ENCODE assay signal across 8 cellular contexts in genomic region chr17:5437721-5438317, GRCh38. TPM values are rescaled to one million over a fixed set of nuclear protein-coding genes. Genes with fewer than 3 reads are reported as not detected.
DNase-seq lines count a peak whose midpoint lies in the region; ATAC-seq and TF ChIP-seq lines count a peak whose summit lies in the region.

No MANE protein-coding gene starts in this region.

- H3F3A ChIP-seq in MM.1S (ENCODE audit: insufficient read depth, low read length) = peaks cover 10% of the 10 kb centered on the region

- no CpG with 5 or more reads among the region's 5 CpGs for WGBS in neuronal stem cell (ENCODE audit: extremely low coverage in 2 of 2, insufficient read length in 2 of 2, insufficient replicate concordance in 1 of 2), 2 donors

- H3K4ac ChIP-seq in neuronal stem cell (ENCODE audit: low read length) = no peak overlapping the region

- H3K4me1 ChIP-seq in MM.1S (ENCODE audit: low read length) = peaks cover 10% of the 10 kb centered on the region
- peaks cover 1 to 8% of the 10 kb centered on the region in 2 donors for H3K4me1 ChIP-seq in neuronal stem cell (ENCODE audit: control insufficient read depth in 2 of 2, insufficient read depth in 1 of 2, low read depth in 1 of 2, low read length in 2 of 2)

- no peak for ATAC-seq in natural killer cell treated with Interleukin-12 subunit alpha and Interleukin-12 subunit beta and Interleukin-15 and Interleukin-18, amount 100 ng/mL, for 72 hours
- ATAC-seq in GM19397 (IDR thresholded peaks at IDR 0.05; ENCODE audit: unreplicated experiment) = no peak
- ATAC-seq in HG03159 (IDR thresholded peaks at IDR 0.05; ENCODE audit: unreplicated experiment) = no peak

- H2BK15ac ChIP-seq in neuronal stem cell (ENCODE audit: low read length) = no peak overlapping the region

- H3K4me3 Mint-ChIP-seq in natural killer cell treated with Interleukin-12 subunit alpha and Interleukin-12 subunit beta and Interleukin-15 and Interleukin-18, amount 100 ng/mL, for 72 hours = peak overlapping the region; percentile 93

- no peak overlapping the region for H2AFZ ChIP-seq in MM.1S (ENCODE audit: low read length)
- H2AFZ ChIP-seq in neuronal stem cell (ENCODE audit: low read length) = no peak overlapping the region

- H3K9me3 ChIP-seq in MM.1S (replicated peaks; ENCODE audit: insufficient read depth, low read length) (no peaks in the 10 kb centered on the region), neuronal stem cell (replicated peaks in 1 of 2; ENCODE audit: control insufficient read depth in 2 of 2, insufficient read depth in 1 of 2, low read depth in 1 of 2, low read length in 2 of 2) (no peaks in the 10 kb centered on the region)

- DNase-seq in MM.1S = no peak
- DNase-seq in dorsolateral prefrontal cortex = no peak
- no peak for DNase-seq in natural killer cell treated with Interleukin-12 subunit alpha and Interleukin-12 subunit beta and Interleukin-15 and Interleukin-18, amount 100 ng/mL, for 72 hours (ENCODE audit: low spot score)
- no peak for DNase-seq in neuronal stem cell (ENCODE audit: low spot score)
- DNase-seq in HuH-7 (ENCODE audit: low spot score) = no peak

- TF ChIP-seq CTCF in C4-2B (conservative IDR thresholded peaks at IDR 0.05) (no peak), MM.1S (IDR thresholded peaks at IDR 0.05; ENCODE audit: low read length) (no peak), dorsolateral prefrontal cortex (IDR thresholded peaks at IDR 0.05 in 54 of 56, conservative IDR thresholded peaks at IDR 0.05 in 2 of 56; ENCODE audit: low read depth in 1 of 56, partially characterized antibody in 56 of 56) (no peak)

- H3K18ac ChIP-seq in neuronal stem cell (ENCODE audit: low read length) = no peak overlapping the region

- H3K27ac ChIP-seq in C4-2B = peak overlapping the region; percentile 88
- H3K27ac ChIP-seq in MM.1S (ENCODE audit: low read length) = no peak overlapping the region
- H3K27ac ChIP-seq in dorsolateral prefrontal cortex = peak overlapping the region in 23 of 59 donors; percentile 0 to 96 (median 89)
- H3K27ac ChIP-seq in neuronal stem cell (replicated peaks; ENCODE audit: low read length) = no peak overlapping the region

- peak overlapping the region; percentile 87 to 92 for H3K27ac Mint-ChIP-seq in natural killer cell treated with Interleukin-12 subunit alpha and Interleukin-12 subunit beta and Interleukin-15 and Interleukin-18, amount 100 ng/mL, for 72 hours

- no peak overlapping the region for H4K91ac ChIP-seq in neuronal stem cell (ENCODE audit: low read depth, low read length, poor library complexity)

- H2AK5ac ChIP-seq in neuronal stem cell (ENCODE audit: low read depth, low read length) = no peak overlapping the region

- peaks cover 3% of the 10 kb centered on the region for H3K79me1 ChIP-seq in neuronal stem cell (ENCODE audit: low read depth, low read length)

- peaks cover 54% of the 10 kb centered on the region for H3K79me2 ChIP-seq in MM.1S (ENCODE audit: low read length)

- H2BK5ac ChIP-seq in neuronal stem cell (ENCODE audit: low read length) = no peak overlapping the region

- no peak overlapping the region for H2BK120ac ChIP-seq in neuronal stem cell (ENCODE audit: low read depth, low read length)

- H2BK12ac ChIP-seq in neuronal stem cell (ENCODE audit: low read length) = no peak overlapping the region

- peaks cover 16% of the 10 kb centered on the region for H3K36me3 Mint-ChIP-seq in natural killer cell treated with Interleukin-12 subunit alpha and Interleukin-12 subunit beta and Interleukin-15 and Interleukin-18, amount 100 ng/mL, for 72 hours

- no peaks in the 10 kb centered on the region for H3K27me3 ChIP-seq in MM.1S (replicated peaks; ENCODE audit: insufficient read depth, low read length)
- no peaks in the 10 kb centered on the region for H3K27me3 ChIP-seq in dorsolateral prefrontal cortex
- no peaks in the 10 kb centered on the region for H3K27me3 ChIP-seq in neuronal stem cell (ENCODE audit: control insufficient read depth in 3 of 3, insufficient read depth in 3 of 3, low read depth in 1 of 3, low read length in 3 of 3)

- no peak overlapping the region for H3K23ac ChIP-seq in neuronal stem cell (ENCODE audit: low read depth, low read length, poor library complexity)

- H3K9me3 Mint-ChIP-seq in natural killer cell treated with Interleukin-12 subunit alpha and Interleukin-12 subunit beta and Interleukin-15 and Interleukin-18, amount 100 ng/mL, for 72 hours = no peaks in the 10 kb centered on the region

- no peak overlapping the region for H3K14ac ChIP-seq in neuronal stem cell (ENCODE audit: low read length)

- H3K36me3 ChIP-seq in MM.1S (replicated peaks; ENCODE audit: insufficient read depth, low read length) (peaks cover 16% of the 10 kb centered on the region), neuronal stem cell (replicated peaks in 1 of 2; ENCODE audit: control insufficient read depth in 2 of 2, insufficient read depth in 2 of 2, low read length in 2 of 2) (peaks cover 30 to 78% of the 10 kb centered on the region in 2 donors)

- H3K9me2 ChIP-seq in MM.1S (replicated peaks; ENCODE audit: insufficient read depth, low read length) = no peaks in the 10 kb centered on the region

- H3K27me3 Mint-ChIP-seq in natural killer cell treated with Interleukin-12 subunit alpha and Interleukin-12 subunit beta and Interleukin-15 and Interleukin-18, amount 100 ng/mL, for 72 hours = no peaks in the 10 kb centered on the region

- no peak overlapping the region for H4K8ac ChIP-seq in neuronal stem cell (ENCODE audit: low read depth, low read length)

- H3K4me2 ChIP-seq in MM.1S (ENCODE audit: low read depth, low read length) (peak overlapping the region; percentile 80), neuronal stem cell (ENCODE audit: insufficient read depth, low read length, poor library complexity, severe bottlenecking) (no peak overlapping the region)

- H3K4me3 ChIP-seq in MM.1S (ENCODE audit: low read length) = peak overlapping the region; percentile 76
- peak overlapping the region; percentile 63 to 100 (median 93) for H3K4me3 ChIP-seq in dorsolateral prefrontal cortex
- H3K4me3 ChIP-seq in neuronal stem cell (ENCODE audit: low read length in 2 of 2) = peak overlapping the region in 1 of 2 donors; percentile 91

- H3K9ac ChIP-seq in MM.1S (ENCODE audit: low read length) (peak overlapping the region; percentile 74), neuronal stem cell (ENCODE audit: low read depth, low read length, poor library complexity) (no peak overlapping the region)

- peaks cover 26 to 35% of the 10 kb centered on the region in 2 donors for H3K4me1 Mint-ChIP-seq in natural killer cell treated with Interleukin-12 subunit alpha and Interleukin-12 subunit beta and Interleukin-15 and Interleukin-18, amount 100 ng/mL, for 72 hours (ENCODE audit: low read depth in 2 of 2)

- intact Hi-C loops in dorsolateral prefrontal cortex (cut with DNase I) = loop anchor here in 1 of 2 donors (2.0 to 10.0 kb wide), 2 partner anchors 17 to 243 kb away; partner anchors contain the start of genes RPAIN and ZNF594

- H4K20me1 ChIP-seq in MM.1S (ENCODE audit: insufficient read depth, low read length) = no peaks in the 10 kb centered on the region

RNA-seq across cellular contexts. Expression of gene C1QBP, which starts 1.1 kb away (rescaled TPM):
- total RNA-seq in dorsolateral prefrontal cortex = 100 to 1,000 TPM in 2 of 120 experiments, 10 to 100 TPM in 118; 45.6 to 101 (median 78.2) TPM
- total RNA-seq in natural killer cell treated with Interleukin-12 subunit alpha and Interleukin-12 subunit beta and Interleukin-15 and Interleukin-18, amount 100 ng/mL, for 72 hours = 100 to 1,000 TPM; 173 to 271 TPM
- polyA plus RNA-seq in neuronal stem cell (2013, experiment 1 of 2) = 125 TPM
- 124 TPM for polyA plus RNA-seq in neuronal stem cell (2013, experiment 2 of 2)

RNA-seq across cellular contexts. Expression of gene RPAIN, which starts 17.8 kb away (rescaled TPM):
- 10 to 100 TPM; 36.8 to 71.8 (median 57.1) TPM for total RNA-seq in dorsolateral prefrontal cortex
- 10 to 100 TPM; 54.1 to 64.7 TPM for total RNA-seq in natural killer cell treated with Interleukin-12 subunit alpha and Interleukin-12 subunit beta and Interleukin-15 and Interleukin-18, amount 100 ng/mL, for 72 hours
- polyA plus RNA-seq in neuronal stem cell (2013, experiment 1 of 2) = 63.2 TPM
- polyA plus RNA-seq in neuronal stem cell (2013, experiment 2 of 2) = 62.0 TPM

RNA-seq across cellular contexts. Expression of gene NUP88, which starts 18.4 kb away (rescaled TPM):
- 10 to 100 TPM; 34.5 to 69.6 (median 50.1) TPM for total RNA-seq in dorsolateral prefrontal cortex
- total RNA-seq in natural killer cell treated with Interleukin-12 subunit alpha and Interleukin-12 subunit beta and Interleukin-15 and Interleukin-18, amount 100 ng/mL, for 72 hours = 100 to 1,000 TPM in 1 of 2 donors, 10 to 100 TPM in 1; 82.1 to 118 TPM
- 54.7 TPM for polyA plus RNA-seq in neuronal stem cell (2013, experiment 1 of 2)
- 54.2 TPM for polyA plus RNA-seq in neuronal stem cell (2013, experiment 2 of 2)

RNA-seq across cellular contexts. Expression of gene DHX33, which starts 31.0 kb away (rescaled TPM):
- 10 to 100 TPM; 12.5 to 25.9 (median 18.5) TPM for total RNA-seq in dorsolateral prefrontal cortex
- total RNA-seq in natural killer cell treated with Interleukin-12 subunit alpha and Interleukin-12 subunit beta and Interleukin-15 and Interleukin-18, amount 100 ng/mL, for 72 hours = 10 to 100 TPM; 26.5 to 57.0 TPM
- polyA plus RNA-seq in neuronal stem cell (2013, experiment 1 of 2) = 14.3 TPM
- polyA plus RNA-seq in neuronal stem cell (2013, experiment 2 of 2) = 14.9 TPM

RNA-seq across cellular contexts. Expression of gene DERL2, which starts 48.2 kb away (rescaled TPM):
- 10 to 100 TPM; 17.7 to 50.8 (median 30.9) TPM for total RNA-seq in dorsolateral prefrontal cortex
- total RNA-seq in natural killer cell treated with Interleukin-12 subunit alpha and Interleukin-12 subunit beta and Interleukin-15 and Interleukin-18, amount 100 ng/mL, for 72 hours = 100 to 1,000 TPM; 102 to 128 TPM
- 19.3 TPM for polyA plus RNA-seq in neuronal stem cell (2013, experiment 1 of 2)
- 21.1 TPM for polyA plus RNA-seq in neuronal stem cell (2013, experiment 2 of 2)
